In the genomic region with DNA sequence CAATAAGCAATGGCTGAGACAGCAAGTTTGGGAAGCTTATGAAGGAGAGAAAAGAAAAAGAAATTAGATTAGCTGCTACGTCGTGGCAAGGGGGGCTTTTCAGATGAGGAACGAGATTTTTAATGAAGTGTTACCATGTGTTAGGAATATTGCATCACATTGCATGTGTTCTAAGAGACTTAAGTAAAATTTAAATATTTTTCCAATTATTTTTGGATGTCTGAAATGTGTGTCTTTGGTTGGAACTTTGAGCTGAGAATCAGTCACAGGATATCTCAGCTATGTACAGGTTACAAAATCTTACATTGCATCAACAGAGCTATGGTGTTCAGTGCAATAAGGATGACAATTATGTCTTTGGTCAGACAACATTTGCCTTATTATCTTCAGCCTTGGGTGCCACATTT, we compare ENCODE assay signal across 1 cellular context.
TF ChIP-seq lines count a peak whose summit lies in the region.

No MANE protein-coding gene starts in this region.

TF ChIP-seq in IMR-90, 13 proteins besides CTCF, POLR2A, EP300 and RAD21 (continued from another document):
- TF ChIP-seq SMC3 (IDR thresholded peaks at IDR 0.05; ENCODE audit: low read depth, low read length), result no peak
- TF ChIP-seq RCOR1 (IDR thresholded peaks at IDR 0.05; ENCODE audit: insufficient replicate concordance, low read length), result no peak
